In genomic region chr11:253886-254270, GRCh38 we compare ENCODE assay signal across 1 cellular context.
TF ChIP-seq lines count a peak whose summit lies in the region.

No MANE protein-coding gene starts in this region.

TF ChIP-seq in GM12878, 131 proteins besides CTCF, POLR2A, EP300 and RAD21:
- no peak for TF ChIP-seq ZBTB4 (CRISPR knock-in tag; IDR thresholded peaks at IDR 0.05)
- TF ChIP-seq PRDM15 (CRISPR knock-in tag; IDR thresholded peaks at IDR 0.05) = no peak
- no peak for TF ChIP-seq ZNF274 (IDR thresholded peaks at IDR 0.05; ENCODE audit: insufficient read depth, insufficient read length)
- TF ChIP-seq YBX1 (IDR thresholded peaks at IDR 0.05) = no peak
- TF ChIP-seq PAX5 (IDR thresholded peaks at IDR 0.05; ENCODE audit: borderline replicate concordance, low read depth, low read length) = no peak
- TF ChIP-seq TAF1 (IDR thresholded peaks at IDR 0.05; ENCODE audit: borderline replicate concordance, low read depth, low read length) = no peak
- TF ChIP-seq USF1 (IDR thresholded peaks at IDR 0.05; ENCODE audit: borderline replicate concordance, extremely low read length, insufficient read depth, low read depth, low read length) = no peak
- TF ChIP-seq E4F1 (IDR thresholded peaks at IDR 0.05; ENCODE audit: borderline replicate concordance, partially characterized antibody) = no peak
- no peak for TF ChIP-seq REST (IDR thresholded peaks at IDR 0.05; ENCODE audit: low read depth, low read length)
- TF ChIP-seq IKZF1 (conservative IDR thresholded peaks at IDR 0.05) = no peak
- no peak for TF ChIP-seq IRF3 (IDR thresholded peaks at IDR 0.05)
- no peak for TF ChIP-seq JUNB (IDR thresholded peaks at IDR 0.05)
- no peak for TF ChIP-seq SUZ12 (IDR thresholded peaks at IDR 0.05; ENCODE audit: unreplicated experiment)
- TF ChIP-seq USF2 (IDR thresholded peaks at IDR 0.05; ENCODE audit: borderline replicate concordance, low read depth, low read length) = no peak
- no peak for TF ChIP-seq CEBPZ (IDR thresholded peaks at IDR 0.05; ENCODE audit: low read depth, low read length)
- TF ChIP-seq E2F8 (IDR thresholded peaks at IDR 0.05; ENCODE audit: low read depth, partially characterized antibody) = no peak
- TF ChIP-seq MTA2 (IDR thresholded peaks at IDR 0.05; ENCODE audit: low read depth) = no peak
- TF ChIP-seq MAX (IDR thresholded peaks at IDR 0.05; ENCODE audit: low read depth, low read length) = no peak
TF ChIP-seq in GM12878: peak in this region for 0.
